In the genomic region with DNA sequence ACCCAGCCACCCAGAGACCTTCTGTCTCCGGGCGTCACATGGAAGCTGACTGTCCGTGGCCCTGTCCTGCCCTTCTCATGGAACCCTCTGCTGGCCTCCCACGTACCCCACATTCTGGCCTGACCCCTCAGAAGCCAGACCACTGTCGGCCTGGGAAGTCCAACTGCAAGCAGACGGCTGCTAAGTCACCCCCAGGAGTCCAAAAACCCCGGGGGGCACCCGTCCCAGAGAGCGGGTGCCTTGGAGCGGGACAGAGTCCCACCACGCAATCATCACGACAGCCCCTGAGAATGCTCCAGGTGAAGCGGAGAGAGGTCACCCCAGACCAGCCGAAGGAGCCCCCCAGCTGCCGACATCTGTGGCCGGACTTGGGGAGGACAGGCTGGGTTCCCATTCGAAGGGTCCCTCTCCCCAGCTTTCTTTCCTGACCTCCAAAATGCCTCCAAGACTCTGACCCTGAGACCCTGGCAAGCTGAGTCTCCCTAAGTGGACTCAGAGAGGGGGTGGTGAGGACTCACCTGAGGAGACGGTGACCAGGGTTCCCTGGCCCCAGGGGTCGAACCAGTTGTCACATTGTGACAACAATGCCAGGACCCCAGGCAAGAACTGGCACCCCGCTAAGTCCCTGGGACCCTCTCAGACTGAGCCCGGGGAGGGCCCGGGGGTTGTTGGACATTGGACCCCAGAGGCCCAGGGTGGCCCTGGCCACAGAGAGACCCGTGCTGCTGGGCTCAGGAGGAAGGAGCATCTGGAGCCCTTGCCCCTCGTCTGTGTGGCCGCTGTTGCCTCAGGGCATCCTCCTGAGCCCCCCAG, we compare ENCODE assay signal across 12 cellular contexts.
A peak's percentile ranks its signal among the peaks of the same experiment; 100 is the strongest.
DNase-seq lines count a peak whose midpoint lies in the region; ATAC-seq and TF ChIP-seq lines count a peak whose summit lies in the region.
"Had no signal": no experiment of that assay in that cellular context is flagged by ENCODE, and none has a peak within 500 bp of the region (broad histone marks: within the 10 kb centered on the region; RNA-seq: fewer than 3 reads in every experiment).

No MANE protein-coding gene starts in this region.

- H3K27ac Mint-ChIP-seq in activated T-helper 1 cell treated with anti-CD3 and anti-CD28 coated beads, Interleukin-12 subunit alpha, Interleukin-12 subunit beta, Interleukin-2, Interleukin-4 antibody, amounts not matched to agents 30 ng/mL and 10 ng/mL and 1 ng/mL, durations not matched to agents 14 hours and 24 hours and 36 hours: peak overlapping the region; percentile 80

- intact Hi-C loops in activated T-helper 1 cell treated with anti-CD3 and anti-CD28 coated beads, Interleukin-12 subunit alpha, Interleukin-12 subunit beta, Interleukin-2, Interleukin-4 antibody, amounts not matched to agents 30 ng/mL and 10 ng/mL and 1 ng/mL, durations not matched to agents 14 hours and 24 hours and 36 hours (cut with micrococcal nuclease): loop anchor here (5.0 kb wide), 1 partner anchor 149 kb away; no protein-coding TSS in a partner anchor

- H3K27me3 ChIP-seq in BLaER1 treated with 17β-estradiol and CSF1 and Interleukin-3, amounts not matched to agents 10 nM and 100 nM: peaks cover 0 to 56% (median 0%) of the 10 kb centered on the region in 11 experiments; a peak in 7 of 22 replicates
- H3K27me3 ChIP-seq in osteoblast (ENCODE audit: insufficient read depth, low read length) (no peaks in the 10 kb centered on the region), mesendoderm (ENCODE audit: insufficient read depth, low read length, poor library complexity) (no peaks in the 10 kb centered on the region)

- H3K18ac ChIP-seq in mesendoderm (ENCODE audit: low read length): no peak overlapping the region

- H3K79me2 ChIP-seq in osteoblast (ENCODE audit: insufficient read depth, low read length): no peaks in the 10 kb centered on the region
- H3K79me2 ChIP-seq in mesendoderm (ENCODE audit: control insufficient read depth, insufficient read depth, low read length): no peaks in the 10 kb centered on the region

- H2BK5ac ChIP-seq in mesendoderm (ENCODE audit: low read length): no peak overlapping the region

- H3K4me1 ChIP-seq in BLaER1 treated with 17β-estradiol and CSF1 and Interleukin-3, amounts not matched to agents 10 nM and 100 nM: peaks cover 0 to 56% (median 48%) of the 10 kb centered on the region in 10 experiments; a peak in 14 of 20 replicates
- H3K4me1 ChIP-seq in osteoblast (ENCODE audit: insufficient read depth, low read length): no peaks in the 10 kb centered on the region
- no peaks in the 10 kb centered on the region for H3K4me1 ChIP-seq in mesendoderm (ENCODE audit: control insufficient read depth, low read depth, low read length)

- H3K4ac ChIP-seq in mesendoderm (ENCODE audit: low read depth, low read length): no peak overlapping the region

- ATAC-seq in HG02852 (IDR thresholded peaks at IDR 0.05; ENCODE audit: unreplicated experiment): no peak
- no peak for ATAC-seq in GM21723 (IDR thresholded peaks at IDR 0.05; ENCODE audit: unreplicated experiment)

- no peaks in the 10 kb centered on the region for H3K36me3 Mint-ChIP-seq in activated T-helper 1 cell treated with anti-CD3 and anti-CD28 coated beads, Interleukin-12 subunit alpha, Interleukin-12 subunit beta, Interleukin-2, Interleukin-4 antibody, amounts not matched to agents 30 ng/mL and 10 ng/mL and 1 ng/mL, durations not matched to agents 14 hours and 24 hours and 36 hours (ENCODE audit: low read depth)
- H3K36me3 Mint-ChIP-seq: CD4-positive, CD25-positive, alpha-beta regulatory T cell had no signal

- H3K4me3 Mint-ChIP-seq in activated T-helper 1 cell treated with anti-CD3 and anti-CD28 coated beads, Interleukin-12 subunit alpha, Interleukin-12 subunit beta, Interleukin-2, Interleukin-4 antibody, amounts not matched to agents 30 ng/mL and 10 ng/mL and 1 ng/mL, durations not matched to agents 14 hours and 24 hours and 36 hours: no peak overlapping the region

- peak; percentile 19 for TF ChIP-seq POLR2A in GM19193 (IDR thresholded peaks at IDR 0.05; ENCODE audit: extremely low read depth, insufficient read depth, insufficient read length)

- H2BK15ac ChIP-seq in mesendoderm (replicated peaks; ENCODE audit: low read depth): no peak overlapping the region

- no peak overlapping the region for H3K23ac ChIP-seq in mesendoderm (ENCODE audit: low read length)

- no peak overlapping the region for H3K56ac ChIP-seq in mesendoderm (ENCODE audit: low read length)

- DNase-seq in activated T-helper 1 cell treated with anti-CD3 and anti-CD28 coated beads, Interleukin-12 subunit alpha, Interleukin-12 subunit beta, Interleukin-2, Interleukin-4 antibody, amounts not matched to agents 30 ng/mL and 10 ng/mL and 1 ng/mL, durations not matched to agents 14 hours and 24 hours and 36 hours (ENCODE audit: low spot score): no peak
- DNase-seq in osteoblast (ENCODE audit: insufficient read length, low spot score, missing footprints): peak; percentile 53
- no peak for DNase-seq in mucosa of gallbladder (ENCODE audit: low spot score)
- DNase-seq in mesendoderm: no peak
- DNase-seq: caudate nucleus, NCI-H345, nucleus accumbens had no signal

- peaks cover 4% of the 10 kb centered on the region for H3K27me3 Mint-ChIP-seq in activated T-helper 1 cell treated with anti-CD3 and anti-CD28 coated beads, Interleukin-12 subunit alpha, Interleukin-12 subunit beta, Interleukin-2, Interleukin-4 antibody, amounts not matched to agents 30 ng/mL and 10 ng/mL and 1 ng/mL, durations not matched to agents 14 hours and 24 hours and 36 hours (ENCODE audit: insufficient read depth)
- H3K27me3 Mint-ChIP-seq: CD4-positive, CD25-positive, alpha-beta regulatory T cell had no signal

- H2AFZ ChIP-seq in osteoblast (ENCODE audit: low read length): no peak overlapping the region

- no peaks in the 10 kb centered on the region for H3K9me3 Mint-ChIP-seq in activated T-helper 1 cell treated with anti-CD3 and anti-CD28 coated beads, Interleukin-12 subunit alpha, Interleukin-12 subunit beta, Interleukin-2, Interleukin-4 antibody, amounts not matched to agents 30 ng/mL and 10 ng/mL and 1 ng/mL, durations not matched to agents 14 hours and 24 hours and 36 hours
- H3K9me3 Mint-ChIP-seq: CD4-positive, CD25-positive, alpha-beta regulatory T cell had no signal

- peak overlapping the region; percentile 64 to 96 (median 83); a peak in 21 of 22 replicates for H3K9ac ChIP-seq in BLaER1 treated with 17β-estradiol and CSF1 and Interleukin-3, amounts not matched to agents 10 nM and 100 nM
- no peak overlapping the region for H3K9ac ChIP-seq in mesendoderm (ENCODE audit: low read length)

- no CpG with 5 or more reads among the region's 25 CpGs for WGBS in mesendoderm (ENCODE audit: extremely low coverage, insufficient coverage, low lambda C conversion rate)

- peak overlapping the region; percentile 31 to 92 (median 68); a peak in 19 of 20 replicates for H3K4me3 ChIP-seq in BLaER1 treated with 17β-estradiol and CSF1 and Interleukin-3, amounts not matched to agents 10 nM and 100 nM
- H3K4me3 ChIP-seq in osteoblast (ENCODE audit: insufficient read depth, low read length): no peak overlapping the region
- H3K4me3 ChIP-seq in mesendoderm (ENCODE audit: low read length): no peak overlapping the region

- H4K20me1 ChIP-seq in BLaER1 treated with 17β-estradiol and CSF1 and Interleukin-3, amounts not matched to agents 10 nM and 100 nM: peaks cover 0 to 37% (median 7%) of the 10 kb centered on the region in 11 experiments; a peak in 10 of 22 replicates
- H4K20me1 ChIP-seq in osteoblast (ENCODE audit: insufficient read depth, low read length): no peaks in the 10 kb centered on the region

- no peak overlapping the region for H2AK5ac ChIP-seq in mesendoderm (ENCODE audit: low read length)

- H3K27ac ChIP-seq in BLaER1 treated with 17β-estradiol and CSF1 and Interleukin-3, amounts not matched to agents 10 nM and 100 nM: peak overlapping the region in 10 of 11 experiments; percentile 47 to 94 (median 86); a peak in 20 of 22 replicates
- H3K27ac ChIP-seq in osteoblast (ENCODE audit: low read depth, low read length) (no peak overlapping the region), mesendoderm (ENCODE audit: low read depth, low read length) (no peak overlapping the region)

- H3K36me3 ChIP-seq in BLaER1 treated with 17β-estradiol and CSF1 and Interleukin-3, amounts not matched to agents 10 nM and 100 nM: peaks cover 0 to 53% (median 0%) of the 10 kb centered on the region in 11 experiments; a peak in 7 of 22 replicates
- H3K36me3 ChIP-seq in osteoblast (ENCODE audit: insufficient read depth, low read length): no peaks in the 10 kb centered on the region
- H3K36me3 ChIP-seq in mesendoderm (ENCODE audit: control insufficient read depth, insufficient read depth, low read length): no peaks in the 10 kb centered on the region

- no peak overlapping the region for H2BK120ac ChIP-seq in mesendoderm (ENCODE audit: low read depth, low read length)

- peak overlapping the region; percentile 50 to 100 (median 98); a peak in 21 of 22 replicates for H3K4me2 ChIP-seq in BLaER1 treated with 17β-estradiol and CSF1 and Interleukin-3, amounts not matched to agents 10 nM and 100 nM
- H3K4me2 ChIP-seq in osteoblast (ENCODE audit: insufficient read depth, low read length) (no peak overlapping the region), mesendoderm (ENCODE audit: low read length) (no peak overlapping the region)

- H3K79me1 ChIP-seq in mesendoderm (ENCODE audit: low read length): no peaks in the 10 kb centered on the region

- no peak overlapping the region for H4K8ac ChIP-seq in mesendoderm (ENCODE audit: low read depth, low read length)

- H4K5ac ChIP-seq in mesendoderm (ENCODE audit: low read length): no peak overlapping the region

- TF ChIP-seq CTCF in osteoblast (IDR thresholded peaks at IDR 0.05; ENCODE audit: extremely low read depth, low read depth, low read length): no peak

- H3K9me3 ChIP-seq in BLaER1 treated with 17β-estradiol and CSF1 and Interleukin-3, amounts not matched to agents 10 nM and 100 nM (replicated peaks in 1 of 11): no peaks in the 10 kb centered on the region; a peak in 2 of 22 replicates
- peaks cover 2% of the 10 kb centered on the region for H3K9me3 ChIP-seq in osteoblast (ENCODE audit: low read depth, low read length)

- peaks cover 37% of the 10 kb centered on the region for H3K4me1 Mint-ChIP-seq in activated T-helper 1 cell treated with anti-CD3 and anti-CD28 coated beads, Interleukin-12 subunit alpha, Interleukin-12 subunit beta, Interleukin-2, Interleukin-4 antibody, amounts not matched to agents 30 ng/mL and 10 ng/mL and 1 ng/mL, durations not matched to agents 14 hours and 24 hours and 36 hours (ENCODE audit: low read depth)

Comparison
In these comparisons a context has a peak if more than half of its experiments do, and no peak if none do; other contexts are left out.
1. H3K27ac ChIP-seq: peak in BLaER1 treated with 17β-estradiol and CSF1 and Interleukin-3, amounts not matched to agents 10 nM and 100 nM (10 of 11); none in osteoblast (single experiment) and mesendoderm (single experiment).
2. H3K4me2 ChIP-seq: peak in BLaER1 treated with 17β-estradiol and CSF1 and Interleukin-3, amounts not matched to agents 10 nM and 100 nM (11 of 11); none in osteoblast (single experiment) and mesendoderm (single experiment).
3. H3K4me3 ChIP-seq: peak in BLaER1 treated with 17β-estradiol and CSF1 and Interleukin-3, amounts not matched to agents 10 nM and 100 nM (10 of 10); none in osteoblast (single experiment) and mesendoderm (single experiment).